ENCODE assay signal across 1 cellular context in the genomic region with DNA sequence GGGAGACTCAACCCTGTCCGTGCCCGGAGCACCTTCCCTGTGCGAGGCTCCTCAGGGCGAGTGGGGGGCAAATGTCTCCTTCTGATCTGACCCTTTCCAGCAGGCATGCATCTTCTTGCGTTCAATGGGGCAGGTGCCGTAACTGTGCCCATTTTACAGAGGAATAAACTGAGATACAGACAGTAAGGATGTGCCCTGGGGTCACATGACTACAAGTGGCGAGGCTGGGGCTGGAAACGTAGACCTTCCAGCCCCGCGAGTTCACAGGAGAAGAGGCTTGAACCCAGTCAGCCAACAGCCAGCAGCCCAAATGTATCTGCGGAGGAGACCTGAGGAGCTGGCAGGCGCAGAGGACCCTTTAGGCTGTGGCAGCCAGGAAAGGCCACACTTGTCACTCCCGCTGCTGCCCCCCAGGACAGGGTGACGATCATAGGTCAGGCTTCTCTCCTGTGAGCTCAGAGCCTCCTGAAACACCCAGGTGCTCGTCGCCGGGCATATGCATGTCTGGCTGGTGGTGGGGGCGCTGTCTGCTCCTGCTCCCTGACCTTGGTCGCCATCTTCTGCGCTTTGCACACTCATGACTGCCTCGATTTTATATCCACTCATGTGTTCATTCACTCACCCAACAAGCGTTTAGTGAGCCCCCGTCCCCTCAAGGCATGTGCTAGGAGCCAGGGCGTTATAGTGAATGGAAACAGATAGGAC.
TF ChIP-seq lines count a peak whose summit lies in the region.

No MANE protein-coding gene starts in this region.

TF ChIP-seq in GM23338, 12 proteins besides CTCF, POLR2A, EP300 and RAD21 (continued from another document):
- TF ChIP-seq, protein P1, sequence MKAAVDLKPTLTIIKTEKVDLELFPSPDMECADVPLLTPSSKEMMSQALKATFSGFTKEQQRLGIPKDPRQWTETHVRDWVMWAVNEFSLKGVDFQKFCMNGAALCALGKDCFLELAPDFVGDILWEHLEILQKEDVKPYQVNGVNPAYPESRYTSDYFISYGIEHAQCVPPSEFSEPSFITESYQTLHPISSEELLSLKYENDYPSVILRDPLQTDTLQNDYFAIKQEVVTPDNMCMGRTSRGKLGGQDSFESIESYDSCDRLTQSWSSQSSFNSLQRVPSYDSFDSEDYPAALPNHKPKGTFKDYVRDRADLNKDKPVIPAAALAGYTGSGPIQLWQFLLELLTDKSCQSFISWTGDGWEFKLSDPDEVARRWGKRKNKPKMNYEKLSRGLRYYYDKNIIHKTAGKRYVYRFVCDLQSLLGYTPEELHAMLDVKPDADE (IDR thresholded peaks at IDR 0.05): no peak
- TF ChIP-seq, protein P2, sequence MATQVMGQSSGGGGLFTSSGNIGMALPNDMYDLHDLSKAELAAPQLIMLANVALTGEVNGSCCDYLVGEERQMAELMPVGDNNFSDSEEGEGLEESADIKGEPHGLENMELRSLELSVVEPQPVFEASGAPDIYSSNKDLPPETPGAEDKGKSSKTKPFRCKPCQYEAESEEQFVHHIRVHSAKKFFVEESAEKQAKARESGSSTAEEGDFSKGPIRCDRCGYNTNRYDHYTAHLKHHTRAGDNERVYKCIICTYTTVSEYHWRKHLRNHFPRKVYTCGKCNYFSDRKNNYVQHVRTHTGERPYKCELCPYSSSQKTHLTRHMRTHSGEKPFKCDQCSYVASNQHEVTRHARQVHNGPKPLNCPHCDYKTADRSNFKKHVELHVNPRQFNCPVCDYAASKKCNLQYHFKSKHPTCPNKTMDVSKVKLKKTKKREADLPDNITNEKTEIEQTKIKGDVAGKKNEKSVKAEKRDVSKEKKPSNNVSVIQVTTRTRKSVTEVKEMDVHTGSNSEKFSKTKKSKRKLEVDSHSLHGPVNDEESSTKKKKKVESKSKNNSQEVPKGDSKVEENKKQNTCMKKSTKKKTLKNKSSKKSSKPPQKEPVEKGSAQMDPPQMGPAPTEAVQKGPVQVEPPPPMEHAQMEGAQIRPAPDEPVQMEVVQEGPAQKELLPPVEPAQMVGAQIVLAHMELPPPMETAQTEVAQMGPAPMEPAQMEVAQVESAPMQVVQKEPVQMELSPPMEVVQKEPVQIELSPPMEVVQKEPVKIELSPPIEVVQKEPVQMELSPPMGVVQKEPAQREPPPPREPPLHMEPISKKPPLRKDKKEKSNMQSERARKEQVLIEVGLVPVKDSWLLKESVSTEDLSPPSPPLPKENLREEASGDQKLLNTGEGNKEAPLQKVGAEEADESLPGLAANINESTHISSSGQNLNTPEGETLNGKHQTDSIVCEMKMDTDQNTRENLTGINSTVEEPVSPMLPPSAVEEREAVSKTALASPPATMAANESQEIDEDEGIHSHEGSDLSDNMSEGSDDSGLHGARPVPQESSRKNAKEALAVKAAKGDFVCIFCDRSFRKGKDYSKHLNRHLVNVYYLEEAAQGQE (IDR thresholded peaks at IDR 0.05; ENCODE audit: unreplicated experiment): no peak
- TF ChIP-seq ZNF462 (CRISPR knock-in tag; IDR thresholded peaks at IDR 0.05): no peak
